Comparison of ENCODE assay signal across 2 cellular contexts in the genomic region with DNA sequence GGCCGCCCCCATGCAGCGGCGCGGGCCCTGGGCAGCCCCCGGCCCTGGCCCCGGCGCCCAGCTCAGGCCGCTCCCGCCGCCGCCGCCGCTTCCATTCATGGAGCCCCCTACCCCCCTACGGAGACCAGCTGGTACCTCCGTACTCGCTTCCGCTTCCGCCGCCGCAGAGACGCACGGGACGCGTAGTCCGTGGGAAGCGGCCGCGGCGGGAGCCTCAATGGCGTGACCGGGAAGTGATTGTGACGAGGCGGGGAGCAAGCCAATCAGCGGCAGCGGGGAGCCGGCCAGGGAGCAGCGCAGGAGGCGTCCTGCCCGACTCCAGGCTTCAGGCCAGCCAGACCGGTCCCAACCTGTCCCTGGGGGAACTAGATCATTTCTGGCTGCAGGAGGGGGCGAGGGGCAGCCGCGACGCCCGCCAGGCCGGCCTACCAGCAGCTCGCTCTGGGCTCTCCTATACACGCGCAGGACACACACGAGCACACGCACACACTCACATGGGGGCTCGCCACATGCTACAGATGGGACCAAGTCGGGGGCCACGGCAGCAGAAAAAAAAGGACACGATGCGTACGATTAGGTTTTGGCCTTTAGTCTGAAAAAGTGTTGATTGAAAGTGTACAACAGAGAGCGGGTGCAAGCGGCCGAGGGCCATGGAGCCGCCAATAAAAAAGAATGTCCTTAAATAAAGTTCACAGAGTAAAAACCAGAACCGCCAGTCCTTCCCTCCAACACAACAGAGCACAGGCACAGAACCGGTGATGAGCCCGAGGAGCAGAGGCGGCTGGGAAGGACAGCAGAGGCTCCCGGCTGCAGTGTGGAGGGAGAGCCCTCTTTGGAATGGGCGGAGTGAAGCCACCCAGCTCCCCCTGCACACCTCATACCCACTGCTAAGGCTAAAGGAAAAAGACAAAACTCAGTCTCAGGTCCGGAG.
A peak's percentile ranks its signal among the peaks of the same experiment; 100 is the strongest.
TF ChIP-seq lines count a peak whose summit lies in the region.

A gene with protein sequence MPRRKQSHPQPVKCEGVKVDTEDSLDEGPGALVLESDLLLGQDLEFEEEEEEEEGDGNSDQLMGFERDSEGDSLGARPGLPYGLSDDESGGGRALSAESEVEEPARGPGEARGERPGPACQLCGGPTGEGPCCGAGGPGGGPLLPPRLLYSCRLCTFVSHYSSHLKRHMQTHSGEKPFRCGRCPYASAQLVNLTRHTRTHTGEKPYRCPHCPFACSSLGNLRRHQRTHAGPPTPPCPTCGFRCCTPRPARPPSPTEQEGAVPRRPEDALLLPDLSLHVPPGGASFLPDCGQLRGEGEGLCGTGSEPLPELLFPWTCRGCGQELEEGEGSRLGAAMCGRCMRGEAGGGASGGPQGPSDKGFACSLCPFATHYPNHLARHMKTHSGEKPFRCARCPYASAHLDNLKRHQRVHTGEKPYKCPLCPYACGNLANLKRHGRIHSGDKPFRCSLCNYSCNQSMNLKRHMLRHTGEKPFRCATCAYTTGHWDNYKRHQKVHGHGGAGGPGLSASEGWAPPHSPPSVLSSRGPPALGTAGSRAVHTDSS (minus strand): TSS at position 109 of the 931 bp plus-strand sequence. CDS start 208 bp downstream, outside the sequence.

TF ChIP-seq in HCT116, 20 proteins besides CTCF, POLR2A, EP300 and RAD21:
- TF ChIP-seq POLR2AphosphoS5 (IDR thresholded peaks at IDR 0.05; ENCODE audit: low read depth, low read length) = peak; percentile 79
- TF ChIP-seq YY1 (IDR thresholded peaks at IDR 0.05; ENCODE audit: extremely low read depth, insufficient replicate concordance, low read depth, low read length) = peak; percentile 79
- TF ChIP-seq, protein P1, sequence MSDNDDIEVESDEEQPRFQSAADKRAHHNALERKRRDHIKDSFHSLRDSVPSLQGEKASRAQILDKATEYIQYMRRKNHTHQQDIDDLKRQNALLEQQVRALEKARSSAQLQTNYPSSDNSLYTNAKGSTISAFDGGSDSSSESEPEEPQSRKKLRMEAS (IDR thresholded peaks at IDR 0.05) = peak; percentile 86
- no peak for TF ChIP-seq SRF (IDR thresholded peaks at IDR 0.05; ENCODE audit: low read depth)
- peak; percentile 78; the same call in 1 of the 2 replicates for TF ChIP-seq CBX3 (IDR thresholded peaks at IDR 0.05; ENCODE audit: low read depth)
- TF ChIP-seq, protein P2, sequence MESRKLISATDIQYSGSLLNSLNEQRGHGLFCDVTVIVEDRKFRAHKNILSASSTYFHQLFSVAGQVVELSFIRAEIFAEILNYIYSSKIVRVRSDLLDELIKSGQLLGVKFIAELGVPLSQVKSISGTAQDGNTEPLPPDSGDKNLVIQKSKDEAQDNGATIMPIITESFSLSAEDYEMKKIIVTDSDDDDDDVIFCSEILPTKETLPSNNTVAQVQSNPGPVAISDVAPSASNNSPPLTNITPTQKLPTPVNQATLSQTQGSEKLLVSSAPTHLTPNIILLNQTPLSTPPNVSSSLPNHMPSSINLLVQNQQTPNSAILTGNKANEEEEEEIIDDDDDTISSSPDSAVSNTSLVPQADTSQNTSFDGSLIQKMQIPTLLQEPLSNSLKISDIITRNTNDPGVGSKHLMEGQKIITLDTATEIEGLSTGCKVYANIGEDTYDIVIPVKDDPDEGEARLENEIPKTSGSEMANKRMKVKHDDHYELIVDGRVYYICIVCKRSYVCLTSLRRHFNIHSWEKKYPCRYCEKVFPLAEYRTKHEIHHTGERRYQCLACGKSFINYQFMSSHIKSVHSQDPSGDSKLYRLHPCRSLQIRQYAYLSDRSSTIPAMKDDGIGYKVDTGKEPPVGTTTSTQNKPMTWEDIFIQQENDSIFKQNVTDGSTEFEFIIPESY (IDR thresholded peaks at IDR 0.05; ENCODE audit: extremely low read depth, insufficient replicate concordance, low read length) = peak; percentile 25
- TF ChIP-seq, protein P3, sequence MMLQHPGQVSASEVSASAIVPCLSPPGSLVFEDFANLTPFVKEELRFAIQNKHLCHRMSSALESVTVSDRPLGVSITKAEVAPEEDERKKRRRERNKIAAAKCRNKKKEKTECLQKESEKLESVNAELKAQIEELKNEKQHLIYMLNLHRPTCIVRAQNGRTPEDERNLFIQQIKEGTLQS (IDR thresholded peaks at IDR 0.05) = no peak
- TF ChIP-seq ELF1 (IDR thresholded peaks at IDR 0.05; ENCODE audit: borderline replicate concordance, low read depth) = no peak; the same call in 1 of the 2 replicates
- peak; percentile 2; the same call in 1 of the 2 replicates for TF ChIP-seq ZFX (IDR thresholded peaks at IDR 0.05)
- no peak for TF ChIP-seq EZH2 (IDR thresholded peaks at IDR 0.05)
- TF ChIP-seq SP1 (IDR thresholded peaks at IDR 0.05; ENCODE audit: low read depth) = peak; percentile 83
- TF ChIP-seq CEBPB (IDR thresholded peaks at IDR 0.05; ENCODE audit: low read depth) = no peak
- peak; percentile 92 for TF ChIP-seq TCF7L2 (IDR thresholded peaks at IDR 0.05; ENCODE audit: borderline replicate concordance, extremely low read depth, insufficient read depth, insufficient read length)
- TF ChIP-seq, protein P4, sequence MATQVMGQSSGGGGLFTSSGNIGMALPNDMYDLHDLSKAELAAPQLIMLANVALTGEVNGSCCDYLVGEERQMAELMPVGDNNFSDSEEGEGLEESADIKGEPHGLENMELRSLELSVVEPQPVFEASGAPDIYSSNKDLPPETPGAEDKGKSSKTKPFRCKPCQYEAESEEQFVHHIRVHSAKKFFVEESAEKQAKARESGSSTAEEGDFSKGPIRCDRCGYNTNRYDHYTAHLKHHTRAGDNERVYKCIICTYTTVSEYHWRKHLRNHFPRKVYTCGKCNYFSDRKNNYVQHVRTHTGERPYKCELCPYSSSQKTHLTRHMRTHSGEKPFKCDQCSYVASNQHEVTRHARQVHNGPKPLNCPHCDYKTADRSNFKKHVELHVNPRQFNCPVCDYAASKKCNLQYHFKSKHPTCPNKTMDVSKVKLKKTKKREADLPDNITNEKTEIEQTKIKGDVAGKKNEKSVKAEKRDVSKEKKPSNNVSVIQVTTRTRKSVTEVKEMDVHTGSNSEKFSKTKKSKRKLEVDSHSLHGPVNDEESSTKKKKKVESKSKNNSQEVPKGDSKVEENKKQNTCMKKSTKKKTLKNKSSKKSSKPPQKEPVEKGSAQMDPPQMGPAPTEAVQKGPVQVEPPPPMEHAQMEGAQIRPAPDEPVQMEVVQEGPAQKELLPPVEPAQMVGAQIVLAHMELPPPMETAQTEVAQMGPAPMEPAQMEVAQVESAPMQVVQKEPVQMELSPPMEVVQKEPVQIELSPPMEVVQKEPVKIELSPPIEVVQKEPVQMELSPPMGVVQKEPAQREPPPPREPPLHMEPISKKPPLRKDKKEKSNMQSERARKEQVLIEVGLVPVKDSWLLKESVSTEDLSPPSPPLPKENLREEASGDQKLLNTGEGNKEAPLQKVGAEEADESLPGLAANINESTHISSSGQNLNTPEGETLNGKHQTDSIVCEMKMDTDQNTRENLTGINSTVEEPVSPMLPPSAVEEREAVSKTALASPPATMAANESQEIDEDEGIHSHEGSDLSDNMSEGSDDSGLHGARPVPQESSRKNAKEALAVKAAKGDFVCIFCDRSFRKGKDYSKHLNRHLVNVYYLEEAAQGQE (IDR thresholded peaks at IDR 0.05; ENCODE audit: low read depth) = no peak
- TF ChIP-seq EZH2phosphoT487 (IDR thresholded peaks at IDR 0.05; ENCODE audit: borderline replicate concordance) = no peak
- TF ChIP-seq EGR1 (IDR thresholded peaks at IDR 0.05; ENCODE audit: low read depth) = peak; percentile 68; the same call in 1 of the 2 replicates
- no peak; the same call in 1 of the 2 replicates for TF ChIP-seq JUND (IDR thresholded peaks at IDR 0.05)
- TF ChIP-seq SIN3A (IDR thresholded peaks at IDR 0.05; ENCODE audit: low read depth) = peak; percentile 43; the same call in 1 of the 2 replicates
- no peak for TF ChIP-seq FOSL1 (IDR thresholded peaks at IDR 0.05; ENCODE audit: low read depth)
- TF ChIP-seq ZNF274 (IDR thresholded peaks at IDR 0.05; ENCODE audit: low read depth, low read length) = no peak
TF ChIP-seq in HCT116: peak in this region for 10.

TF ChIP-seq in SK-N-SH, 30 proteins besides CTCF, POLR2A, EP300 and RAD21 (continues in another document):
- TF ChIP-seq CHD2 (IDR thresholded peaks at IDR 0.05; ENCODE audit: low read length, partially characterized antibody) = peak; percentile 96
- TF ChIP-seq, protein P2 (IDR thresholded peaks at IDR 0.05; ENCODE audit: borderline replicate concordance, low read depth) = peak; percentile 58; the same call in 1 of the 2 replicates
- no peak for TF ChIP-seq EZH2phosphoT487 (IDR thresholded peaks at IDR 0.05; ENCODE audit: borderline replicate concordance, low read depth)
- peak; percentile 76 for TF ChIP-seq YY1 (IDR thresholded peaks at IDR 0.05; ENCODE audit: low read depth)
- 0 out of 2 replicates have a peak, but pooled peaks have one; percentile 28 for TF ChIP-seq RCOR1 (IDR thresholded peaks at IDR 0.05; ENCODE audit: low read length)
- peak; percentile 60; the same call in 1 of the 2 replicates for TF ChIP-seq TAF1 (IDR thresholded peaks at IDR 0.05; ENCODE audit: borderline replicate concordance, low read depth, low read length)
- TF ChIP-seq, protein P4 (IDR thresholded peaks at IDR 0.05; ENCODE audit: low read depth, low read length) = no peak
- TF ChIP-seq FOXJ3 (CRISPR knock-in tag; IDR thresholded peaks at IDR 0.05) = peak; percentile 23; the same call in 1 of the 2 replicates
- no peak for TF ChIP-seq RXRA (IDR thresholded peaks at IDR 0.05; ENCODE audit: borderline replicate concordance, low read depth)
- peak; percentile 62; the same call in 1 of the 2 replicates for TF ChIP-seq RFX5 (IDR thresholded peaks at IDR 0.05; ENCODE audit: low read length)
- TF ChIP-seq JUND (IDR thresholded peaks at IDR 0.05) = peak; percentile 66
- TF ChIP-seq, protein P5, sequence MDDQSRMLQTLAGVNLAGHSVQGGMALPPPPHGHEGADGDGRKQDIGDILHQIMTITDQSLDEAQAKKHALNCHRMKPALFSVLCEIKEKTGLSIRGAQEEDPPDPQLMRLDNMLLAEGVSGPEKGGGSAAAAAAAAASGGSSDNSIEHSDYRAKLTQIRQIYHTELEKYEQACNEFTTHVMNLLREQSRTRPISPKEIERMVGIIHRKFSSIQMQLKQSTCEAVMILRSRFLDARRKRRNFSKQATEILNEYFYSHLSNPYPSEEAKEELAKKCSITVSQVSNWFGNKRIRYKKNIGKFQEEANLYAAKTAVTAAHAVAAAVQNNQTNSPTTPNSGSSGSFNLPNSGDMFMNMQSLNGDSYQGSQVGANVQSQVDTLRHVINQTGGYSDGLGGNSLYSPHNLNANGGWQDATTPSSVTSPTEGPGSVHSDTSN (IDR thresholded peaks at IDR 0.05) = peak; percentile 66
- no peak for TF ChIP-seq MEF2A (IDR thresholded peaks at IDR 0.05; ENCODE audit: borderline replicate concordance, low read depth)
- TF ChIP-seq ELF1 (IDR thresholded peaks at IDR 0.05) = peak; percentile 94
- TF ChIP-seq GABPA (IDR thresholded peaks at IDR 0.05; ENCODE audit: low read depth) = peak; percentile 94
- TF ChIP-seq SIN3A (IDR thresholded peaks at IDR 0.05; ENCODE audit: borderline replicate concordance, low read depth, low read length) = peak; percentile 86
- TF ChIP-seq, protein P1 (IDR thresholded peaks at IDR 0.05; ENCODE audit: low read depth) = peak; percentile 93
- TF ChIP-seq TCF12 (IDR thresholded peaks at IDR 0.05) = peak; percentile 55; the same call in 1 of the 2 replicates
- peak; percentile 95 for TF ChIP-seq POLR2AphosphoS5 (IDR thresholded peaks at IDR 0.05; ENCODE audit: low read depth, low read length)
- TF ChIP-seq NFIC (IDR thresholded peaks at IDR 0.05; ENCODE audit: borderline replicate concordance) = 0 out of 2 replicates have a peak, but pooled peaks have one; percentile 11
- TF ChIP-seq, protein P6, sequence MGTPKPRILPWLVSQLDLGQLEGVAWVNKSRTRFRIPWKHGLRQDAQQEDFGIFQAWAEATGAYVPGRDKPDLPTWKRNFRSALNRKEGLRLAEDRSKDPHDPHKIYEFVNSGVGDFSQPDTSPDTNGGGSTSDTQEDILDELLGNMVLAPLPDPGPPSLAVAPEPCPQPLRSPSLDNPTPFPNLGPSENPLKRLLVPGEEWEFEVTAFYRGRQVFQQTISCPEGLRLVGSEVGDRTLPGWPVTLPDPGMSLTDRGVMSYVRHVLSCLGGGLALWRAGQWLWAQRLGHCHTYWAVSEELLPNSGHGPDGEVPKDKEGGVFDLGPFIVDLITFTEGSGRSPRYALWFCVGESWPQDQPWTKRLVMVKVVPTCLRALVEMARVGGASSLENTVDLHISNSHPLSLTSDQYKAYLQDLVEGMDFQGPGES (IDR thresholded peaks at IDR 0.05; ENCODE audit: low read depth, low read length) = peak; percentile 36; the same call in 1 of the 2 replicates
- TF ChIP-seq GATA2 (CRISPR knock-in tag; IDR thresholded peaks at IDR 0.05) = no peak
- TF ChIP-seq TEAD4 (IDR thresholded peaks at IDR 0.05; ENCODE audit: borderline replicate concordance, insufficient read depth) = no peak
- TF ChIP-seq FOSL2 (IDR thresholded peaks at IDR 0.05; ENCODE audit: borderline replicate concordance, low read depth) = no peak; the same call in 1 of the 2 replicates
- peak; percentile 47; the same call in 1 of the 2 replicates for TF ChIP-seq NRF1 (IDR thresholded peaks at IDR 0.05; ENCODE audit: low read depth, low read length)
